Comparison of ENCODE assay signal across 30 cellular contexts in genomic region chr4:146183209-146183608, GRCh38. TPM values are rescaled to one million over a fixed set of nuclear protein-coding genes. Genes with fewer than 3 reads are reported as not detected.
"Had no signal": no experiment of that assay in that cellular context is flagged by ENCODE, and none has a peak within 500 bp of the region (broad histone marks: within the 10 kb centered on the region; RNA-seq: fewer than 3 reads in every experiment).

No MANE protein-coding gene starts in this region.

- H3K4me3 ChIP-seq: breast epithelium, PC-9, SK-N-MC had no signal

- DNase-seq: activated CD4-positive, alpha-beta memory T cell treated with anti-CD3 and anti-CD28 coated beads, Interleukin-2, amount 10 ng/mL, durations not matched to agents 7 days and 5 days; activated CD4-positive, alpha-beta T cell treated with anti-CD3 and anti-CD28 coated beads for 36 hours; activated CD4-positive, alpha-beta T cell treated with anti-CD3 and anti-CD28 coated beads, Interleukin-2, amount 50 U/mL, for 1 hour; activated CD8-positive, alpha-beta memory T cell treated with anti-CD3 and anti-CD28 coated beads, Interleukin-2, amount 50 U/mL, for 4 hours; activated gamma-delta T cell treated with Interleukin-2 at 50 U/mL for 16 hours; activated naive CD4-positive, alpha-beta T cell treated with anti-CD3 and anti-CD28 coated beads, Interleukin-2, amount 10 ng/mL, durations not matched to agents 7 days and 5 days; activated naive CD8-positive, alpha-beta T cell treated with anti-CD3 and anti-CD28 coated beads, Interleukin-2, amount 10 ng/mL, durations not matched to agents 7 days and 5 days; activated T-cell treated with anti-CD3 and anti-CD28 coated beads, Interleukin-2, amount 50 U/mL, for 72 hours; aorta; caudate nucleus; Kasumi-1; KBM-7; NCI-H1048; NCI-H146; NCI-H187 treated with DMSO at 0.1 percent for 48 hours; NCI-H2081 treated with DMSO at 0.1 percent for 48 hours; NCI-H510A treated with DMSO at 0.1 percent for 48 hours; NCI-H69; PC-9; SIG-M5; T-cell; T-helper 2 cell; T1000 had no signal

- H3K27ac Mint-ChIP-seq: activated CD4-positive, alpha-beta memory T cell treated with anti-CD3 and anti-CD28 coated beads, Interleukin-2, amount 10 ng/mL, durations not matched to agents 7 days and 5 days; activated CD4-positive, alpha-beta T cell treated with anti-CD3 and anti-CD28 coated beads for 36 hours; activated naive CD4-positive, alpha-beta T cell treated with anti-CD3 and anti-CD28 coated beads, Interleukin-2, amount 10 ng/mL, durations not matched to agents 7 days and 5 days; activated naive CD8-positive, alpha-beta T cell treated with anti-CD3 and anti-CD28 coated beads, Interleukin-2, amount 10 ng/mL, durations not matched to agents 7 days and 5 days; activated T-helper 2 cell treated with anti-CD3 and anti-CD28 coated beads, Interferon-gamma antibody, Interleukin-2, Interleukin-4, amounts not matched to agents 10 μg/mL and 5 μg/mL and 100 μg/mL, durations not matched to agents 14 hours and 24 hours and 36 hours had no signal

- H3K9me3 Mint-ChIP-seq: activated CD4-positive, alpha-beta memory T cell treated with anti-CD3 and anti-CD28 coated beads, Interleukin-2, amount 10 ng/mL, durations not matched to agents 7 days and 5 days; activated naive CD4-positive, alpha-beta T cell treated with anti-CD3 and anti-CD28 coated beads, Interleukin-2, amount 10 ng/mL, durations not matched to agents 7 days and 5 days; activated naive CD8-positive, alpha-beta T cell treated with anti-CD3 and anti-CD28 coated beads, Interleukin-2, amount 10 ng/mL, durations not matched to agents 7 days and 5 days; activated T-cell treated with anti-CD3 and anti-CD28 coated beads, Interleukin-2, amount 50 U/mL, for 72 hours; activated T-helper 2 cell treated with anti-CD3 and anti-CD28 coated beads, Interferon-gamma antibody, Interleukin-2, Interleukin-4, amounts not matched to agents 10 μg/mL and 5 μg/mL and 100 μg/mL, durations not matched to agents 14 hours and 24 hours and 36 hours; T-cell had no signal

- H3K9me3 ChIP-seq: breast epithelium had no signal

- H3K27ac ChIP-seq: breast epithelium, PC-9, SK-N-MC, VCaP had no signal

- H2AFZ ChIP-seq: PC-9 had no signal

- H3K4me2 ChIP-seq: PC-9 had no signal

- H3K4me3 Mint-ChIP-seq: activated CD4-positive, alpha-beta memory T cell treated with anti-CD3 and anti-CD28 coated beads, Interleukin-2, amount 10 ng/mL, durations not matched to agents 7 days and 5 days; activated CD4-positive, alpha-beta T cell treated with anti-CD3 and anti-CD28 coated beads for 36 hours; activated naive CD4-positive, alpha-beta T cell treated with anti-CD3 and anti-CD28 coated beads, Interleukin-2, amount 10 ng/mL, durations not matched to agents 7 days and 5 days; activated naive CD8-positive, alpha-beta T cell treated with anti-CD3 and anti-CD28 coated beads, Interleukin-2, amount 10 ng/mL, durations not matched to agents 7 days and 5 days; activated T-cell treated with anti-CD3 and anti-CD28 coated beads, Interleukin-2, amount 50 U/mL, for 72 hours; T-cell had no signal

- H3K27me3 Mint-ChIP-seq: activated CD4-positive, alpha-beta memory T cell treated with anti-CD3 and anti-CD28 coated beads, Interleukin-2, amount 10 ng/mL, durations not matched to agents 7 days and 5 days; activated CD4-positive, alpha-beta T cell treated with anti-CD3 and anti-CD28 coated beads for 36 hours; activated naive CD4-positive, alpha-beta T cell treated with anti-CD3 and anti-CD28 coated beads, Interleukin-2, amount 10 ng/mL, durations not matched to agents 7 days and 5 days; activated naive CD8-positive, alpha-beta T cell treated with anti-CD3 and anti-CD28 coated beads, Interleukin-2, amount 10 ng/mL, durations not matched to agents 7 days and 5 days; T-cell had no signal

- H3K36me3 ChIP-seq: breast epithelium had no signal

- ATAC-seq: T-cell had no signal

- H3K27me3 ChIP-seq: breast epithelium had no signal

RNA-seq across cellular contexts. Expression of gene REELD1, which starts 31.1 kb away (rescaled TPM):
- total RNA-seq: activated CD4-positive, alpha-beta memory T cell treated with anti-CD3 and anti-CD28 coated beads, Interleukin-2, amount 10 ng/mL, durations not matched to agents 7 days and 5 days; activated T-helper 2 cell treated with anti-CD3 and anti-CD28 coated beads, Interferon-gamma antibody, Interleukin-2, Interleukin-4, amounts not matched to agents 10 μg/mL and 5 μg/mL and 100 μg/mL, durations not matched to agents 14 hours and 24 hours and 36 hours; chondrocyte; M059J; PC-9; RPMI7951 had no signal
